7 cellular contexts compared by ENCODE assay signal in the genomic region with DNA sequence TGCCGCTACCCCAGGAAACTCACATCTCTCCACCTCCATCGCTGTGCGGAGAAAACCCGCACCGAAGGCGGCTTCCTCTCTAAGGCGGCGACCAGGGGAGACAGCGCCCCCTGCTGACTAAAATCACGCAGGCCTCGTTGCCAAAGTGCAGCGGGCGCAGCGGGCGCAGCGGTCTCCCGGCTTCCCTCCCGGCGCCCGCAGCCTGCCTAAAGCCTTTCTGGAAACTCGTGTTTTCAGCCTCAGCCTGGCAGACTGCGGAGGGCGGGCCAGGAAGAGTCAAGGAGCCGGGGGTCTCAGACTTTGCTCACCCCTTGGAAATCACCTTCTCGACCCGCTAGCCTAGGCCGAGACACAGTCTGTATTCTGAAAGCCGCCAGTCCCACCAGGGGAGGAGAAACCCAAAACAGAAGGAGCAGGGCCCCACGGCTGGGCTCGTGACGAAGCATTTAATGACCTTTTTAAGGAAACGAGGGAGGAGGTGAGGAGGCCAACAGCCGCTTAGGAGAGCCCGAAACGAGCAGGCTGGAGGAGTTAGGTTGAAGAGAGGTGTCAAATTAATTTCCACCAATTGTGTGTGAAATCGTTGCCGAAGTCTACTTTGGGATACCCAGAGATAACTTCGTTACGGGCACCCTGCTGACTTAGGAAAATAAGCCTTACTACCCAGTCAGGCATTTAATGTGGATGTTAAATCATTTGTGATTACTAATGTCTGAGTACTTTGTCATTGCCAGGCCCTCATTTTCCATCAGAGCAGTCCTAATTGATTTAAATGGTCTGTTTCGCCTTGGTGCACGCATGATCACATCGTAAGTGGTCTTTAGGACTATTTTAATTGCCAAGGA.
DNase-seq lines count a peak whose midpoint lies in the region; ATAC-seq and FAIRE-seq lines count a peak whose summit lies in the region.

No MANE protein-coding gene starts in this region.

- FAIRE-seq in GM18507 (lab: Jason Lieb, UNC): no peak

- peak; percentile 33 for DNase-seq in GM18507 (ENCODE audit: extremely low spot score, insufficient read length, low read depth)
- peak; percentile 22 for DNase-seq in T follicular helper cell (ENCODE audit: low read depth)
- DNase-seq in astrocyte of the hippocampus (ENCODE audit: low read depth, low spot score): peak; percentile 83
- peak; percentile 30 for DNase-seq in iris pigment epithelial cell (ENCODE audit: low read depth)
- peak; percentile 7 to 51 for DNase-seq in stimulated activated CD4-positive, alpha-beta T cell treated with anti-CD3 and anti-CD28 coated beads, Interleukin-1b, Interleukin-23, amount 100 ng/mL, for 1 hour (ENCODE audit: low read depth in 2 of 2)
- no peak for DNase-seq in NCI-H2171 treated with DMSO at 0.1 percent for 48 hours (lab: John Stamatoyannopoulos, UW)

- ATAC-seq in HG03175 (IDR thresholded peaks at IDR 0.05; ENCODE audit: unreplicated experiment): peak; percentile 73
